1 cellular context compared by ENCODE assay signal in genomic region chr11:119120639-119121007, GRCh38.
TF ChIP-seq lines count a peak whose summit lies in the region.

No MANE protein-coding gene starts in this region.

TF ChIP-seq in IMR-90, 13 proteins besides CTCF, POLR2A, EP300 and RAD21:
- TF ChIP-seq USF2 (IDR thresholded peaks at IDR 0.05; ENCODE audit: low read depth, low read length) (no peak), MXI1 (IDR thresholded peaks at IDR 0.05; ENCODE audit: borderline replicate concordance, low read depth, low read length) (no peak), CEBPB (IDR thresholded peaks at IDR 0.05; ENCODE audit: low read depth, low read length) (no peak), SMC3 (IDR thresholded peaks at IDR 0.05; ENCODE audit: low read depth, low read length) (no peak), BHLHE40 (IDR thresholded peaks at IDR 0.05; ENCODE audit: low read depth, low read length) (no peak), RCOR1 (IDR thresholded peaks at IDR 0.05; ENCODE audit: insufficient replicate concordance, low read length) (no peak), MAZ (IDR thresholded peaks at IDR 0.05; ENCODE audit: borderline replicate concordance, low read depth, low read length) (no peak), CHD1 (IDR thresholded peaks at IDR 0.05; ENCODE audit: low read depth, low read length) (no peak), RFX5 (IDR thresholded peaks at IDR 0.05; ENCODE audit: low read depth, low read length) (no peak), ELK1 (IDR thresholded peaks at IDR 0.05; ENCODE audit: borderline replicate concordance, low read depth, low read length) (no peak), MAFK (IDR thresholded peaks at IDR 0.05; ENCODE audit: low read depth, low read length) (no peak), FOS (IDR thresholded peaks at IDR 0.05; ENCODE audit: low read depth, low read length) (no peak), NFE2L2 (IDR thresholded peaks at IDR 0.05; ENCODE audit: low read depth, low read length) (no peak)
TF ChIP-seq in IMR-90: peak in this region for 0.
